ENCODE assay signal across 32 cellular contexts in the genomic region with DNA sequence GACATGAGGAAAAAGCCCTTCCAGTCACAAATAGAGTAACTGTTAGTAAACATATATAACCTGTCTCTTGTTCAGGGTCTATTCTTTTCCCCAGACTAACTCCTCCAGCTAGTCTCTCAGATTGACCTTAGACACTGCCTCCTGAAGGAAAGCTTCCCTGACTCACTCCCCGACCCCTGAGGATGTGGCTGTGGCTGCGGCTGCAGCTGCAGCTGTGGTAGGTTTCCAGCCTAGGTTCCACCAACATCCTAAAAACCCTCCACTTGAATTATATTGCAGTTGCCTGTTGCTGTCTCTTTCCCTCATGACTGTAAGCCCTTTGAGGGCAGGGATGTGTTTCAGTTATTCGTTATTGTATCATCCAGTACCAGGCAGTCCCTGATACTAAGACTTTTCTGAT.
"Had no signal": no experiment of that assay in that cellular context is flagged by ENCODE, and none has a peak within 500 bp of the region (broad histone marks: within the 10 kb centered on the region; RNA-seq: fewer than 3 reads in every experiment).

No MANE protein-coding gene starts in this region.

- H3K27ac Mint-ChIP-seq: activated CD4-positive, alpha-beta memory T cell treated with anti-CD3 and anti-CD28 coated beads, Interleukin-2, amount 10 ng/mL, durations not matched to agents 7 days and 5 days; activated CD4-positive, alpha-beta T cell treated with anti-CD3 and anti-CD28 coated beads, Interleukin-2, amount 10 ng/mL, durations not matched to agents 7 days and 5 days; activated naive CD4-positive, alpha-beta T cell treated with anti-CD3 and anti-CD28 coated beads for 36 hours; activated naive CD4-positive, alpha-beta T cell treated with anti-CD3 and anti-CD28 coated beads, Interleukin-2, amount 50 U/mL, for 24 hours; activated naive CD8-positive, alpha-beta T cell treated with anti-CD3 and anti-CD28 coated beads for 36 hours; activated naive CD8-positive, alpha-beta T cell treated with anti-CD3 and anti-CD28 coated beads, Interleukin-2, amount 50 U/mL, for 24 hours; activated T-cell treated with anti-CD3 and anti-CD28 coated beads, Interleukin-2, amount 50 U/mL, for 24 hours; activated T-helper 17 cell treated with anti-CD3 and anti-CD28 coated beads, Interleukin-2, amount 50 U/mL, for 72 hours; endodermal cell; WTC11 had no signal

- H3K9me3 Mint-ChIP-seq: activated CD4-positive, alpha-beta memory T cell treated with anti-CD3 and anti-CD28 coated beads, Interleukin-2, amount 10 ng/mL, durations not matched to agents 7 days and 5 days; activated CD4-positive, alpha-beta T cell treated with anti-CD3 and anti-CD28 coated beads, Interleukin-2, amount 10 ng/mL, durations not matched to agents 7 days and 5 days; activated naive CD4-positive, alpha-beta T cell treated with anti-CD3 and anti-CD28 coated beads for 36 hours; activated naive CD4-positive, alpha-beta T cell treated with anti-CD3 and anti-CD28 coated beads, Interleukin-2, amount 50 U/mL, for 24 hours; activated naive CD8-positive, alpha-beta T cell treated with anti-CD3 and anti-CD28 coated beads for 36 hours; activated naive CD8-positive, alpha-beta T cell treated with anti-CD3 and anti-CD28 coated beads, Interleukin-2, amount 50 U/mL, for 24 hours; activated T-cell treated with anti-CD3 and anti-CD28 coated beads, Interleukin-2, amount 50 U/mL, for 24 hours; activated T-helper 17 cell treated with anti-CD3 and anti-CD28 coated beads, Interleukin-2, amount 50 U/mL, for 72 hours; endodermal cell had no signal

- H3K4me3 Mint-ChIP-seq: activated CD4-positive, alpha-beta memory T cell treated with anti-CD3 and anti-CD28 coated beads, Interleukin-2, amount 10 ng/mL, durations not matched to agents 7 days and 5 days; activated CD4-positive, alpha-beta T cell treated with anti-CD3 and anti-CD28 coated beads, Interleukin-2, amount 10 ng/mL, durations not matched to agents 7 days and 5 days; activated naive CD4-positive, alpha-beta T cell treated with anti-CD3 and anti-CD28 coated beads for 36 hours; activated naive CD4-positive, alpha-beta T cell treated with anti-CD3 and anti-CD28 coated beads, Interleukin-2, amount 50 U/mL, for 24 hours; activated naive CD8-positive, alpha-beta T cell treated with anti-CD3 and anti-CD28 coated beads for 36 hours; activated naive CD8-positive, alpha-beta T cell treated with anti-CD3 and anti-CD28 coated beads, Interleukin-2, amount 50 U/mL, for 24 hours; activated T-cell treated with anti-CD3 and anti-CD28 coated beads, Interleukin-2, amount 50 U/mL, for 24 hours; activated T-helper 17 cell treated with anti-CD3 and anti-CD28 coated beads, Interleukin-2, amount 50 U/mL, for 72 hours; endodermal cell; WTC11 had no signal

- H3K4me3 ChIP-seq: adrenal gland, body of pancreas, breast epithelium, cardiac muscle cell, colonic mucosa, esophagus muscularis mucosa, gastroesophageal sphincter, heart right ventricle had no signal

- H3K4me1 Mint-ChIP-seq: activated CD4-positive, alpha-beta memory T cell treated with anti-CD3 and anti-CD28 coated beads, Interleukin-2, amount 10 ng/mL, durations not matched to agents 7 days and 5 days; activated CD4-positive, alpha-beta T cell treated with anti-CD3 and anti-CD28 coated beads, Interleukin-2, amount 10 ng/mL, durations not matched to agents 7 days and 5 days; activated naive CD4-positive, alpha-beta T cell treated with anti-CD3 and anti-CD28 coated beads, Interleukin-2, amount 50 U/mL, for 24 hours; activated naive CD8-positive, alpha-beta T cell treated with anti-CD3 and anti-CD28 coated beads for 36 hours; activated naive CD8-positive, alpha-beta T cell treated with anti-CD3 and anti-CD28 coated beads, Interleukin-2, amount 50 U/mL, for 24 hours; activated T-helper 17 cell treated with anti-CD3 and anti-CD28 coated beads, Interleukin-2, amount 50 U/mL, for 72 hours had no signal

- H3K27me3 ChIP-seq: adrenal gland, body of pancreas, breast epithelium, cardiac muscle cell, colonic mucosa, esophagus muscularis mucosa, gastroesophageal sphincter, heart right ventricle had no signal

- H3K36me3 Mint-ChIP-seq: activated naive CD4-positive, alpha-beta T cell treated with anti-CD3 and anti-CD28 coated beads, Interleukin-2, amount 50 U/mL, for 24 hours; activated naive CD8-positive, alpha-beta T cell treated with anti-CD3 and anti-CD28 coated beads for 36 hours; WTC11 had no signal

- H3K36me3 ChIP-seq: adrenal gland, breast epithelium, cardiac muscle cell, colonic mucosa, esophagus muscularis mucosa, gastroesophageal sphincter, heart right ventricle had no signal

- H3K9me3 ChIP-seq: adrenal gland, body of pancreas, breast epithelium, colonic mucosa, esophagus muscularis mucosa, gastroesophageal sphincter, heart right ventricle had no signal

- DNase-seq: activated CD4-positive, alpha-beta memory T cell treated with anti-CD3 and anti-CD28 coated beads, Interleukin-2, amount 10 ng/mL, durations not matched to agents 7 days and 5 days; activated CD4-positive, alpha-beta T cell treated with anti-CD3 and anti-CD28 coated beads for 1 hour; activated CD4-positive, alpha-beta T cell treated with anti-CD3 and anti-CD28 coated beads for 4 hours; activated CD4-positive, alpha-beta T cell treated with anti-CD3 and anti-CD28 coated beads, Interleukin-2, amount 10 ng/mL, durations not matched to agents 7 days and 5 days; activated CD4-positive, alpha-beta T cell treated with anti-CD3 and anti-CD28 coated beads, Interleukin-2, amount 50 U/mL, for 4 hours; activated CD8-positive, alpha-beta memory T cell treated with anti-CD3 and anti-CD28 coated beads, Interleukin-2, amount 50 U/mL, for 48 hours; activated effector memory CD4-positive, alpha-beta T cell treated with Interleukin-2 at 50 U/mL for 16 hours; activated naive CD4-positive, alpha-beta T cell treated with anti-CD3 and anti-CD28 coated beads for 36 hours; activated naive CD8-positive, alpha-beta T cell treated with anti-CD3 and anti-CD28 coated beads for 36 hours; activated naive CD8-positive, alpha-beta T cell treated with anti-CD3 and anti-CD28 coated beads, Interleukin-2, amount 50 U/mL, for 24 hours; activated T-cell treated with anti-CD3 and anti-CD28 coated beads for 4 hours; activated T-cell treated with anti-CD3 and anti-CD28 coated beads, Interleukin-2, amount 50 U/mL, for 24 hours; adrenal gland; amygdala; aorta; body of pancreas; central memory CD4-positive, alpha-beta T cell; cerebellar nuclear complex; colonic mucosa; effector memory CD4-positive, alpha-beta T cell; endodermal cell; foreskin keratinocyte; heart right ventricle; T-helper 2 cell had no signal

- H3K4me1 ChIP-seq: body of pancreas, breast epithelium, colonic mucosa, esophagus muscularis mucosa, foreskin keratinocyte, gastroesophageal sphincter had no signal

- ATAC-seq: activated naive CD8-positive, alpha-beta T cell treated with anti-CD3 and anti-CD28 coated beads, Interleukin-2, amount 50 U/mL, for 24 hours; activated T-helper 17 cell treated with anti-CD3 and anti-CD28 coated beads, Interleukin-2, amount 50 U/mL, for 72 hours; body of pancreas; foreskin keratinocyte; gastroesophageal sphincter; heart right ventricle; WTC11 had no signal

- H3K27ac ChIP-seq: adrenal gland, body of pancreas, breast epithelium, cardiac muscle cell, colonic mucosa, esophagus muscularis mucosa, foreskin keratinocyte, gastroesophageal sphincter, heart right ventricle, VCaP had no signal
